21 cellular contexts compared by ENCODE assay signal in the genomic region with DNA sequence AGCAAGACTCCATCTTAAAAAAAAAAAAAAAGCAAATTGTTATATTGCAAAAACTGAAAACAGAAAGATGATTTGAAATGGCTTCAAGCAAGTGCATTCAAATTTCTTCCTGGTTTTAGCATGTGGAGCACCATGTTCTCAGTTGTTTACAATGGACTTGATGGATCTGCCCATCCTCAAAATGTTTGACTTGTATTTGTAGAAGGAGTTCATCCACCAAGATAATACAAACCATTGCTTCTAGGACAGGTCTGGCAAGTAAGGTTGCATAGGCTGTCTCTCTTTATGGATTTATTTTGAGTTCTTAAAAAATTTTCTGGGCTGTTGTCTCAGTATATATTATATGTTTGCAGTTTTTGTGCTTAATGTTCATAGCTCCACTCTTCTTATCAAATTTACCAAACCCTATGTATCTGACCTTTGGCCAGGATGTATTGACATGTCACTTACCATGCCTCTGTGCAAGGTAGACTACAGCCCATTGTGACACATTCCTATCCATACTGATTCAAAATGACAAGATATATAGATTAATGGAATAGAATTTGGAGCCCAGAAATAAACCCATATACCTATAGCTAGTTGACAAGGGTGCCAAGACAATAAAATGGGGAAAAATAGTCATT. TPM values are rescaled to one million over a fixed set of nuclear protein-coding genes. Genes with fewer than 3 reads are reported as not detected.
DNase-seq lines count a peak whose midpoint lies in the region; ATAC-seq, FAIRE-seq and TF ChIP-seq lines count a peak whose summit lies in the region.
"Had no signal": no experiment of that assay in that cellular context is flagged by ENCODE, and none has a peak within 500 bp of the region (broad histone marks: within the 10 kb centered on the region; RNA-seq: fewer than 3 reads in every experiment).

No MANE protein-coding gene starts in this region.

- no peak for ATAC-seq in central memory CD8-positive, alpha-beta T cell (replicated peaks; ENCODE audit: extremely low read depth, poor library complexity, severe bottlenecking)
- ATAC-seq: CD8-positive, alpha-beta T cell; GM12878 had no signal

- H3K36me3 ChIP-seq in prostate gland, result no peaks in the 10 kb centered on the region

- no peaks in the 10 kb centered on the region for H3K27me3 ChIP-seq in prostate gland (replicated peaks; ENCODE audit: insufficient read depth)

- no peaks in the 10 kb centered on the region for H3K27me3 Mint-ChIP-seq in central memory CD8-positive, alpha-beta T cell

- DNase-seq in D721Med (ENCODE audit: insufficient read length, low spot score), result no peak
- no peak for DNase-seq in central memory CD8-positive, alpha-beta T cell (ENCODE audit: low spot score in 2 of 2)
- DNase-seq in prostate gland (ENCODE audit: low spot score), result peak; percentile 51
- DNase-seq in SHP77 treated with DMSO at 0.1 percent for 48 hours (lab: John Stamatoyannopoulos, UW), result no peak
- no peak for DNase-seq in NCI-H2227 (lab: John Stamatoyannopoulos, UW; ENCODE audit: unreplicated experiment)
- no peak for DNase-seq in SW480 (ENCODE audit: low spot score)
- DNase-seq: C1 segment of cervical spinal cord; Caco-2; CD4-positive, CD25-positive, alpha-beta regulatory T cell; CD8-positive, alpha-beta T cell; DMS 273 treated with DMSO at 0.1 percent for 48 hours; DMS79; EL; GDM1; GM23248; H7; HCEC 1CT had no signal

- peak; percentile 93 for FAIRE-seq in D721Med (lab: Jason Lieb, UNC)
- FAIRE-seq: GM12878, GM19239, H1 had no signal

- H3K4me1 Mint-ChIP-seq in central memory CD8-positive, alpha-beta T cell, result peaks cover 6% of the 10 kb centered on the region

- no peaks in the 10 kb centered on the region for H3K9me3 ChIP-seq in prostate gland
- H3K9me3 ChIP-seq: Caco-2 had no signal

- peak overlapping the region; percentile 4 for H3K27ac Mint-ChIP-seq in central memory CD8-positive, alpha-beta T cell (ENCODE audit: low read depth)
- H3K27ac Mint-ChIP-seq: CD4-positive, CD25-positive, alpha-beta regulatory T cell; CD8-positive, alpha-beta T cell had no signal

- H3K4me3 ChIP-seq in prostate gland, result no peak overlapping the region
- H3K4me3 ChIP-seq: GM12878, GM23248 had no signal

- H3K36me3 Mint-ChIP-seq in central memory CD8-positive, alpha-beta T cell (ENCODE audit: insufficient read depth), result no peaks in the 10 kb centered on the region

- TF ChIP-seq CTCF in C4-2B (conservative IDR thresholded peaks at IDR 0.05) (no peak), D721Med (IDR thresholded peaks at IDR 0.05; ENCODE audit: insufficient read depth, missing control alignments) (no peak), prostate gland (IDR thresholded peaks at IDR 0.05) (no peak)

- H3K27ac ChIP-seq in C4-2B (peak overlapping the region; percentile 81), prostate gland (peak overlapping the region in 1 of 2 donors; percentile 72)
- H3K27ac ChIP-seq: GM23248 had no signal

- no peak overlapping the region for H3K4me3 Mint-ChIP-seq in central memory CD8-positive, alpha-beta T cell
- H3K4me3 Mint-ChIP-seq: CD8-positive, alpha-beta T cell had no signal

- no peak for TF ChIP-seq POLR2A in prostate gland (IDR thresholded peaks at IDR 0.05)

- H3K9me3 Mint-ChIP-seq in central memory CD8-positive, alpha-beta T cell, result no peaks in the 10 kb centered on the region
- H3K9me3 Mint-ChIP-seq: CD4-positive, CD25-positive, alpha-beta regulatory T cell; CD8-positive, alpha-beta T cell had no signal

- no peaks in the 10 kb centered on the region for H3K4me1 ChIP-seq in prostate gland (replicated peaks)
- H3K4me1 ChIP-seq: Caco-2 had no signal

- intact Hi-C loops in prostate gland (cut with DNase I), result no loop called here

RNA-seq across cellular contexts. Expression of gene ZCCHC2, which starts 21.7 kb away (rescaled TPM):
- total RNA-seq in prostate gland, result 10 to 100 TPM; 18.7 to 39.4 TPM
